Comparison of ENCODE assay signal across 1 cellular context in the genomic region with DNA sequence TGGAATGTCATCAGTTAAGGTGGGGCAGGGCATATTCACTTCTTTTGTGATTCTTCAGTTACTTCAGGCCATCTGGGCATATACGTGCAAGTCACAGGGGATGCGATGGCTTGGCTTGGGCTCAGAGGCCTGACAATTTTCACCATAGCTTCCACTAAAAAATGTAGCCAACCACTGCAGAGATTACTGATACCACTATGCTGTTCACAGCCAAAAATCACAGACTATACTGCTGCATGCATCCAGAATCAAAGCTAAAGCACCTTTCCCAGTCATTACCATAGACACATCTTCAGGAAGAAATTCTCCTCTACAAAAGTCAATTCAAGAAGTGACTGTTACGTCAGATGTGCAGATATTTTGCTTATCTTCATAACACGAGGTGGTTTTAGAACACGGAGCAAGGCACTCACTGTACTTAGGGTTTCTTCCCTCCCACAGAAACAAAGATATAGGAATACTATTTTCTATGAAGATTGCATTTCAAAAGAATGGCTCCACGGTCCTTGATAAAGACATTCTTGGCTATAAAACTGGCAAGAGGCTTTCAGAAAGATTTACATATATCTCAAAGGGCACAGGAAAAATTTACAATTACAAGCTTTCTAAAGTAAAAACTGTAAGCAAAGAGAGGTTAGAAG.
TF ChIP-seq lines count a peak whose summit lies in the region.

No MANE protein-coding gene starts in this region.

TF ChIP-seq in WTC11, 78 proteins besides CTCF, POLR2A, EP300 and RAD21 (continued from another document):
- TF ChIP-seq, protein P1, sequence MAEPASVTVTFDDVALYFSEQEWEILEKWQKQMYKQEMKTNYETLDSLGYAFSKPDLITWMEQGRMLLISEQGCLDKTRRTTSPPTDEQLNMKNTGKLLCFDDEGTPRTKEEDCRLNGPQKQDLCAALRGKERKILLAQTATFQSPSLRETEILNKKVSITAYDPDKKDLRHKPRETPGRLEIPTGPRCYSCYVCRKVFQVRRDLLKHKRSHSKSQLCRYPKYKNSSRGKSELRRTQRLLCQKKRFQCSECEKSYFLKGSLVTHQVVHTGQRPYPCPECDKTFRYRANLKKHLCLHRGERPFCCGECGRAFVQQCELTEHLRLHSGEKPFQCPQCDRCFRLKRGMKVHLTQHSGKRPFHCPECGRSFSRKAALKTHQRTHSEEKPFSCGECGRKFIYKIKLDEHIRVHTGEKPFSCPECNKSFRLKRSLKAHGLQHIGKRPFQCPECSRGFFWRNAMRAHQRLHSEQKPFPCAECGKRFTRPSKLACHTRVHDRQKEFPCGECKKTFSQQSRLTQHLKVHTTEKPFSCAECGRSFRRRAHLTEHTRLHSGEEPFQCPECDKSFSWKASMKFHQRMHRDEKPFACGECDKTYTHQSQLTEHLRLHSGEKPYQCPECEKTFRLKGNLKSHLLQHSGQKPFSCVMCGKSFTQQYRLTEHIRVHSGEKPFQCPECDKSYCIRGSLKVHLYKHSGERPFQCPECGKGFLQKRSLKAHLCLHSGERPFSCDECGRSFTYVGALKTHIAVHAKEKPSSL (CRISPR knock-in tag; conservative IDR thresholded peaks at IDR 0.05): no peak
- TF ChIP-seq IRF2 (CRISPR knock-in tag; IDR thresholded peaks at IDR 0.05; ENCODE audit: borderline replicate concordance, low read depth): no peak
- TF ChIP-seq TCF7 (CRISPR knock-in tag; IDR thresholded peaks at IDR 0.05; ENCODE audit: low read depth): no peak
- no peak for TF ChIP-seq CBFB (CRISPR knock-in tag; IDR thresholded peaks at IDR 0.05; ENCODE audit: low read depth)
- TF ChIP-seq NR3C1 (CRISPR knock-in tag; conservative IDR thresholded peaks at IDR 0.05; ENCODE audit: low read depth): no peak
- TF ChIP-seq, protein P2, sequence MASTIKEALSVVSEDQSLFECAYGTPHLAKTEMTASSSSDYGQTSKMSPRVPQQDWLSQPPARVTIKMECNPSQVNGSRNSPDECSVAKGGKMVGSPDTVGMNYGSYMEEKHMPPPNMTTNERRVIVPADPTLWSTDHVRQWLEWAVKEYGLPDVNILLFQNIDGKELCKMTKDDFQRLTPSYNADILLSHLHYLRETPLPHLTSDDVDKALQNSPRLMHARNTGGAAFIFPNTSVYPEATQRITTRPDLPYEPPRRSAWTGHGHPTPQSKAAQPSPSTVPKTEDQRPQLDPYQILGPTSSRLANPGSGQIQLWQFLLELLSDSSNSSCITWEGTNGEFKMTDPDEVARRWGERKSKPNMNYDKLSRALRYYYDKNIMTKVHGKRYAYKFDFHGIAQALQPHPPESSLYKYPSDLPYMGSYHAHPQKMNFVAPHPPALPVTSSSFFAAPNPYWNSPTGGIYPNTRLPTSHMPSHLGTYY (CRISPR knock-in tag; IDR thresholded peaks at IDR 0.05): no peak
- no peak for TF ChIP-seq ARID4B (CRISPR knock-in tag; IDR thresholded peaks at IDR 0.05; ENCODE audit: borderline replicate concordance)
- TF ChIP-seq, protein P3, sequence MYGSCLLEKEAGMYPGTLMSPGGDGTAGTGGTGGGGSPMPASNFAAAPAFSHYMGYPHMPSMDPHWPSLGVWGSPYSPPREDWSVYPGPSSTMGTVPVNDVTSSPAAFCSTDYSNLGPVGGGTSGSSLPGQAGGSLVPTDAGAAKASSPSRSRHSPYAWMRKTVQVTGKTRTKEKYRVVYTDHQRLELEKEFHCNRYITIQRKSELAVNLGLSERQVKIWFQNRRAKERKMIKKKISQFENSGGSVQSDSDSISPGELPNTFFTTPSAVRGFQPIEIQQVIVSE (CRISPR knock-in tag; IDR thresholded peaks at IDR 0.05; ENCODE audit: borderline replicate concordance): no peak
- TF ChIP-seq HMGA2 (CRISPR knock-in tag; IDR thresholded peaks at IDR 0.05): no peak
- TF ChIP-seq ZNF423 (CRISPR knock-in tag; IDR thresholded peaks at IDR 0.05): no peak
- TF ChIP-seq ZNF138 (CRISPR knock-in tag; conservative IDR thresholded peaks at IDR 0.05): no peak
- no peak for TF ChIP-seq JAZF1 (CRISPR knock-in tag; IDR thresholded peaks at IDR 0.05)
